ENCODE assay signal across 8 cellular contexts in genomic region chr3:150194957-150195356, GRCh38.
"Had no signal": no experiment of that assay in that cellular context is flagged by ENCODE, and none has a peak within 500 bp of the region (broad histone marks: within the 10 kb centered on the region; RNA-seq: fewer than 3 reads in every experiment).

No MANE protein-coding gene starts in this region.

- ATAC-seq: K562 had no signal

- H3K4me3 Mint-ChIP-seq: H9 had no signal

- FAIRE-seq: H54, HTR-8/SVneo, K562 had no signal

- H3K4me3 ChIP-seq: K562 had no signal

- DNase-seq: GOT3, H9, HCEC 1CT, IMR-90, KG1 had no signal
